In genomic region chrX:129781134-129782014, GRCh38 we compare ENCODE assay signal across 9 cellular contexts. TPM values are rescaled to one million over a fixed set of nuclear protein-coding genes. Genes with fewer than 3 reads are reported as not detected.
DNase-seq lines count a peak whose midpoint lies in the region; ATAC-seq and TF ChIP-seq lines count a peak whose summit lies in the region.
"Had no signal": no experiment of that assay in that cellular context is flagged by ENCODE, and none has a peak within 500 bp of the region (broad histone marks: within the 10 kb centered on the region; RNA-seq: fewer than 3 reads in every experiment).

No MANE protein-coding gene starts in this region.

- H3K36me3 ChIP-seq in GM23338 (ENCODE audit: insufficient read depth): no peaks in the 10 kb centered on the region

- no peak overlapping the region for H3K4me2 ChIP-seq in GM23338

- H2AFZ ChIP-seq in GM23338: no peak overlapping the region

- H4K20me1 ChIP-seq in GM23338 (replicated peaks; ENCODE audit: insufficient read depth): no peaks in the 10 kb centered on the region

- H3K9me3 Mint-ChIP-seq in GM23338: no peaks in the 10 kb centered on the region
- H3K9me3 Mint-ChIP-seq in memory B cell: no peaks in the 10 kb centered on the region
- H3K9me3 Mint-ChIP-seq in stimulated activated naive CD8-positive, alpha-beta T cell treated with anti-CD3 and anti-CD28 coated beads, Interleukin-15, amount 100 ng/mL, for 72 hours: no peaks in the 10 kb centered on the region

- H3K4me3 Mint-ChIP-seq in GM23338: no peak overlapping the region
- H3K4me3 Mint-ChIP-seq in memory B cell: peak overlapping the region; percentile 89
- H3K4me3 Mint-ChIP-seq in stimulated activated naive CD8-positive, alpha-beta T cell treated with anti-CD3 and anti-CD28 coated beads, Interleukin-15, amount 100 ng/mL, for 72 hours: peak overlapping the region; percentile 82 to 90

- no peaks in the 10 kb centered on the region for H3K4me1 ChIP-seq in GM23338 (ENCODE audit: insufficient read depth)

- H3K27ac ChIP-seq in GM23338 (ENCODE audit: low read depth): no peak overlapping the region

- DNase-seq in GM12864 (ENCODE audit: low read depth) (peak; percentile 87), GM23338 (ENCODE audit: low spot score) (no peak), NCI-H446 treated with DMSO at 0.1 percent for 48 hours (lab: John Stamatoyannopoulos, UW) (peak; percentile 34), memory B cell (ENCODE audit: low spot score in 2 of 2) (peak in 1 of 2 donors; percentile 56), SK-N-DZ (ENCODE audit: low spot score) (no peak), superior temporal gyrus (ENCODE audit: extremely low spot score) (no peak)
- DNase-seq in activated T-cell treated with anti-CD3 and anti-CD28 coated beads, Interleukin-2, amount 50 U/mL, for 1 hour: peak; percentile 67
- DNase-seq in stimulated activated naive CD8-positive, alpha-beta T cell treated with anti-CD3 and anti-CD28 coated beads, Interleukin-15, amount 100 ng/mL, for 72 hours: peak; percentile 69 to 90

- ATAC-seq in GM23338: peak; percentile 62
- peak; percentile 63 for ATAC-seq in memory B cell (ENCODE audit: low read depth)
- peak; percentile 91 for ATAC-seq in stimulated activated naive CD8-positive, alpha-beta T cell treated with anti-CD3 and anti-CD28 coated beads, Interleukin-15, amount 100 ng/mL, for 72 hours

- H3K4me3 ChIP-seq in GM12864 (ENCODE audit: low read depth, low read length) (peak overlapping the region; percentile 76), GM23338 (no peak overlapping the region)

- no peaks in the 10 kb centered on the region for H3F3A ChIP-seq in GM23338 (replicated peaks; ENCODE audit: low read depth)

- H3K27ac Mint-ChIP-seq in GM23338: no peak overlapping the region
- peak overlapping the region; percentile 98 for H3K27ac Mint-ChIP-seq in memory B cell
- H3K27ac Mint-ChIP-seq in stimulated activated naive CD8-positive, alpha-beta T cell treated with anti-CD3 and anti-CD28 coated beads, Interleukin-15, amount 100 ng/mL, for 72 hours: peak overlapping the region; percentile 91

- no peaks in the 10 kb centered on the region for H3K9me2 ChIP-seq in GM23338 (ENCODE audit: insufficient read depth)

- H3K27me3 Mint-ChIP-seq in GM23338 (ENCODE audit: insufficient read depth, low read depth, poor library complexity) (peaks cover under 1% of the 10 kb centered on the region), memory B cell (no peaks in the 10 kb centered on the region)
- no peaks in the 10 kb centered on the region for H3K27me3 Mint-ChIP-seq in stimulated activated naive CD8-positive, alpha-beta T cell treated with anti-CD3 and anti-CD28 coated beads, Interleukin-15, amount 100 ng/mL, for 72 hours

- no peaks in the 10 kb centered on the region; the same call in 1 of the 3 replicates for H3K4me1 Mint-ChIP-seq in GM23338
- H3K4me1 Mint-ChIP-seq in memory B cell: peaks cover 41% of the 10 kb centered on the region
- peaks cover 68% of the 10 kb centered on the region for H3K4me1 Mint-ChIP-seq in stimulated activated naive CD8-positive, alpha-beta T cell treated with anti-CD3 and anti-CD28 coated beads, Interleukin-15, amount 100 ng/mL, for 72 hours

- H3K27me3 ChIP-seq in GM23338 (ENCODE audit: insufficient read depth): no peaks in the 10 kb centered on the region

- H3K79me2 ChIP-seq in GM23338 (replicated peaks; ENCODE audit: insufficient read depth): no peaks in the 10 kb centered on the region

- H3K36me3 Mint-ChIP-seq in GM23338 (ENCODE audit: low read depth) (no peaks in the 10 kb centered on the region), memory B cell (peaks cover 23% of the 10 kb centered on the region)

- TF ChIP-seq CTCF in GM12864 (IDR thresholded peaks at IDR 0.05; ENCODE audit: low read depth, low read length, missing control alignments) (no peak), GM23338 (conservative IDR thresholded peaks at IDR 0.05; ENCODE audit: low read depth in 2 of 2) (no peak)

TF ChIP-seq in GM23338, 12 proteins besides CTCF, POLR2A, EP300 and RAD21:
- TF ChIP-seq, protein P1, sequence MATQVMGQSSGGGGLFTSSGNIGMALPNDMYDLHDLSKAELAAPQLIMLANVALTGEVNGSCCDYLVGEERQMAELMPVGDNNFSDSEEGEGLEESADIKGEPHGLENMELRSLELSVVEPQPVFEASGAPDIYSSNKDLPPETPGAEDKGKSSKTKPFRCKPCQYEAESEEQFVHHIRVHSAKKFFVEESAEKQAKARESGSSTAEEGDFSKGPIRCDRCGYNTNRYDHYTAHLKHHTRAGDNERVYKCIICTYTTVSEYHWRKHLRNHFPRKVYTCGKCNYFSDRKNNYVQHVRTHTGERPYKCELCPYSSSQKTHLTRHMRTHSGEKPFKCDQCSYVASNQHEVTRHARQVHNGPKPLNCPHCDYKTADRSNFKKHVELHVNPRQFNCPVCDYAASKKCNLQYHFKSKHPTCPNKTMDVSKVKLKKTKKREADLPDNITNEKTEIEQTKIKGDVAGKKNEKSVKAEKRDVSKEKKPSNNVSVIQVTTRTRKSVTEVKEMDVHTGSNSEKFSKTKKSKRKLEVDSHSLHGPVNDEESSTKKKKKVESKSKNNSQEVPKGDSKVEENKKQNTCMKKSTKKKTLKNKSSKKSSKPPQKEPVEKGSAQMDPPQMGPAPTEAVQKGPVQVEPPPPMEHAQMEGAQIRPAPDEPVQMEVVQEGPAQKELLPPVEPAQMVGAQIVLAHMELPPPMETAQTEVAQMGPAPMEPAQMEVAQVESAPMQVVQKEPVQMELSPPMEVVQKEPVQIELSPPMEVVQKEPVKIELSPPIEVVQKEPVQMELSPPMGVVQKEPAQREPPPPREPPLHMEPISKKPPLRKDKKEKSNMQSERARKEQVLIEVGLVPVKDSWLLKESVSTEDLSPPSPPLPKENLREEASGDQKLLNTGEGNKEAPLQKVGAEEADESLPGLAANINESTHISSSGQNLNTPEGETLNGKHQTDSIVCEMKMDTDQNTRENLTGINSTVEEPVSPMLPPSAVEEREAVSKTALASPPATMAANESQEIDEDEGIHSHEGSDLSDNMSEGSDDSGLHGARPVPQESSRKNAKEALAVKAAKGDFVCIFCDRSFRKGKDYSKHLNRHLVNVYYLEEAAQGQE (IDR thresholded peaks at IDR 0.05; ENCODE audit: unreplicated experiment): no peak
- TF ChIP-seq STAT1 (IDR thresholded peaks at IDR 0.05; ENCODE audit: unreplicated experiment) (no peak), CREB1 (CRISPR knock-in tag; IDR thresholded peaks at IDR 0.05; ENCODE audit: low read depth) (no peak), POLR2AphosphoS5 (IDR thresholded peaks at IDR 0.05; ENCODE audit: low read depth) (no peak), ZNF331 (CRISPR knock-in tag; IDR thresholded peaks at IDR 0.05; ENCODE audit: low read depth) (no peak), EZH2 (IDR thresholded peaks at IDR 0.05; ENCODE audit: low read depth, unreplicated experiment) (no peak)
- TF ChIP-seq, protein P2, sequence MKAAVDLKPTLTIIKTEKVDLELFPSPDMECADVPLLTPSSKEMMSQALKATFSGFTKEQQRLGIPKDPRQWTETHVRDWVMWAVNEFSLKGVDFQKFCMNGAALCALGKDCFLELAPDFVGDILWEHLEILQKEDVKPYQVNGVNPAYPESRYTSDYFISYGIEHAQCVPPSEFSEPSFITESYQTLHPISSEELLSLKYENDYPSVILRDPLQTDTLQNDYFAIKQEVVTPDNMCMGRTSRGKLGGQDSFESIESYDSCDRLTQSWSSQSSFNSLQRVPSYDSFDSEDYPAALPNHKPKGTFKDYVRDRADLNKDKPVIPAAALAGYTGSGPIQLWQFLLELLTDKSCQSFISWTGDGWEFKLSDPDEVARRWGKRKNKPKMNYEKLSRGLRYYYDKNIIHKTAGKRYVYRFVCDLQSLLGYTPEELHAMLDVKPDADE (IDR thresholded peaks at IDR 0.05): no peak

RNA-seq across cellular contexts. Expression of gene SASH3, which starts 1.6 kb away (rescaled TPM):
- not detected in 2 replicates for total RNA-seq in GM23338 (2014; rRNA removed; shearing (Covaris generic))
- polyA plus RNA-seq in GM23338 (2016; fragmentation: Nextera tagmentation; extraction: Ambion mirVana): 0.18 and 0.26 TPM in 2 replicates
- not detected in 2 replicates for polyA plus RNA-seq in SK-N-DZ (2014; cell fraction: cytosol; rRNA removed)
- polyA plus RNA-seq in SK-N-DZ (2014; cell fraction: nucleus; rRNA removed): not detected in 2 replicates
- total RNA-seq: fibroblast of lung had no signal
- polyA plus RNA-seq: fibroblast of lung had no signal

RNA-seq across cellular contexts. Expression of gene XPNPEP2, which starts 42.6 kb away (rescaled TPM):
- not detected in 2 replicates for total RNA-seq in GM23338 (2014; rRNA removed; shearing (Covaris generic))
- not detected in 2 replicates for polyA plus RNA-seq in GM23338 (2016; fragmentation: Nextera tagmentation; extraction: Ambion mirVana)
- 0.02 and 1.1 TPM in 2 replicates for polyA plus RNA-seq in SK-N-DZ (2014; cell fraction: cytosol; rRNA removed)
- not detected in 2 replicates for polyA plus RNA-seq in SK-N-DZ (2014; cell fraction: nucleus; rRNA removed)

Comparison
In these comparisons a context has a peak if more than half of its experiments do, and no peak if none do; other contexts are left out.
1. DNase-seq: peak in GM12864 (single experiment), NCI-H446 treated with DMSO at 0.1 percent for 48 hours (single experiment), activated T-cell treated with anti-CD3 and anti-CD28 coated beads, Interleukin-2, amount 50 U/mL, for 1 hour (single experiment) and stimulated activated naive CD8-positive, alpha-beta T cell treated with anti-CD3 and anti-CD28 coated beads, Interleukin-15, amount 100 ng/mL, for 72 hours (2 of 2); none in GM23338 (single experiment), SK-N-DZ (single experiment) and superior temporal gyrus (single experiment).
2. Peak in every context shown above with its lines, with median percentiles within 50 percentile points of each other: ATAC-seq.